Comparison of ENCODE assay signal across 8 cellular contexts in genomic region chr13:77698211-77699058, GRCh38. TPM values are rescaled to one million over a fixed set of nuclear protein-coding genes. Genes with fewer than 3 reads are reported as not detected.
A peak's percentile ranks its signal among the peaks of the same experiment; 100 is the strongest.
DNase-seq lines count a peak whose midpoint lies in the region; ATAC-seq, FAIRE-seq and TF ChIP-seq lines count a peak whose summit lies in the region.

No MANE protein-coding gene starts in this region.

- peaks cover 6% of the 10 kb centered on the region for H3K36me3 Mint-ChIP-seq in activated CD4-positive, alpha-beta T cell treated with anti-CD3 and anti-CD28 coated beads for 36 hours (ENCODE audit: low read depth)

- CTCF ChIA-PET in HEK293 (lab: Yijun Ruan, JAX) (interaction anchor here (0.7 kb wide), 1 partner anchor 34 kb away, joined by 4 read pairs; no protein-coding TSS in a partner anchor), HepG2 (lab: Yijun Ruan, JAX; ENCODE audit: low intra/inter-chr PET ratio, low total read pairs) (no interaction called here)
- CTCF ChIA-PET in activated CD4-positive, alpha-beta T cell treated with anti-CD3 and anti-CD28 coated beads for 36 hours (lab: Charles Lee) = interaction anchor here (0.6 kb wide), 1 partner anchor 22 kb away, joined by 3 read pairs; no protein-coding TSS in a partner anchor

- intact Hi-C loops in activated CD4-positive, alpha-beta T cell treated with anti-CD3 and anti-CD28 coated beads for 36 hours (cut with DNase I, micrococcal nuclease) = loop anchor here (1.0 to 5.0 kb wide), 8 partner anchors 30 to 959 kb away; partner anchors contain the start of genes CLN5 (in 2 of the 2) and OBI1 (in 1 of the 2)
- intact Hi-C loops in HepG2 (cut with micrococcal nuclease; ENCODE audit: unreplicated experiment) = loop anchor here (5.0 kb wide), 1 partner anchor 371 kb away; the partner anchor contains the start of gene MYCBP2

- no peak for TF ChIP-seq RAD21 in HepG2 (CRISPR knock-in tag; IDR thresholded peaks at IDR 0.05)

- no peaks in the 10 kb centered on the region for H3K9me3 Mint-ChIP-seq in activated CD4-positive, alpha-beta T cell treated with anti-CD3 and anti-CD28 coated beads for 36 hours (ENCODE audit: low read depth)

- DNase-seq in NB4 (ENCODE audit: low read depth) (peak; percentile 75), HepG2 (ENCODE audit: low spot score) (no peak), MV-4-11 (lab: John Stamatoyannopoulos, UW) (no peak)
- peak; percentile 64 for DNase-seq in activated CD4-positive, alpha-beta T cell treated with anti-CD3 and anti-CD28 coated beads for 36 hours
- DNase-seq in stimulated activated CD4-positive, alpha-beta T cell treated with anti-CD3 and anti-CD28 coated beads, Interleukin-4, amount 100 ng/mL, for 1 hour = peak; percentile 48

- no peaks in the 10 kb centered on the region for H3K27me3 Mint-ChIP-seq in activated CD4-positive, alpha-beta T cell treated with anti-CD3 and anti-CD28 coated beads for 36 hours

- H3K4me1 Mint-ChIP-seq in activated CD4-positive, alpha-beta T cell treated with anti-CD3 and anti-CD28 coated beads for 36 hours = peaks cover 38% of the 10 kb centered on the region

- H3K36me3 ChIP-seq in HEK293 (ENCODE audit: control insufficient read depth in 2 of 2, insufficient read depth in 1 of 2, low read length in 2 of 2) = no peaks in the 10 kb centered on the region
- H3K36me3 ChIP-seq in HepG2 (replicated peaks in 1 of 2; ENCODE audit: control insufficient read depth in 1 of 2, insufficient read depth in 2 of 2, low read length in 2 of 2) = no peaks in the 10 kb centered on the region

- TSS peak; percentile 43 for BruUV-seq in HepG2 (replicated peaks; lab: Mats Ljungman, UMichigan)

- no peaks in the 10 kb centered on the region for H3K79me2 ChIP-seq in HepG2 (ENCODE audit: insufficient read depth, low read length)

- ATAC-seq in activated CD4-positive, alpha-beta T cell treated with anti-CD3 and anti-CD28 coated beads for 36 hours = peak; percentile 60
- peak; percentile 83 for ATAC-seq in HepG2

- no peaks in the 10 kb centered on the region for H4K20me1 ChIP-seq in HepG2 (ENCODE audit: insufficient read depth, low read length)

- H2AFZ ChIP-seq in HepG2 (ENCODE audit: low read length) = no peak overlapping the region

- peak overlapping the region; percentile 89 for H3K27ac Mint-ChIP-seq in activated CD4-positive, alpha-beta T cell treated with anti-CD3 and anti-CD28 coated beads for 36 hours

- POLR2A ChIA-PET in HEK293 (lab: Yijun Ruan, JAX) (interaction anchor here (0.5 kb wide), 1 partner anchor 813 kb away, joined by 3 read pairs; no protein-coding TSS in a partner anchor), HepG2 (lab: Yijun Ruan, JAX) (interaction anchor here (0.6 kb wide), 1 partner anchor 42 kb away, joined by 4 read pairs; no protein-coding TSS in a partner anchor)
- POLR2A ChIA-PET in activated CD4-positive, alpha-beta T cell treated with anti-CD3 and anti-CD28 coated beads for 36 hours (lab: Charles Lee) = interaction anchor here (1.2 kb wide), 1 partner anchor 39 kb away, joined by 3 read pairs; no protein-coding TSS in a partner anchor

- H3K4me1 ChIP-seq in HEK293 (ENCODE audit: control insufficient read depth, insufficient read depth, low read length) = no peaks in the 10 kb centered on the region
- peaks cover under 1% of the 10 kb centered on the region for H3K4me1 ChIP-seq in HepG2 (ENCODE audit: insufficient read depth, low read length)

- no peak for TF ChIP-seq POLR2A in NB4 (IDR thresholded peaks at IDR 0.05; ENCODE audit: extremely low read depth, insufficient read length)
- no peak for TF ChIP-seq POLR2A in HepG2 (IDR thresholded peaks at IDR 0.05; ENCODE audit: insufficient read depth in 1 of 2, low read depth in 2 of 2, low read length in 2 of 2)

- H3K27ac ChIP-seq in HEK293 (ENCODE audit: extremely low read depth, low read depth, low read length) = peak overlapping the region; percentile 66; the same call in 1 of the 2 replicates
- peak overlapping the region; percentile 75 for H3K27ac ChIP-seq in cingulate gyrus (ENCODE audit: low read depth, low read length)
- H3K27ac ChIP-seq in HepG2 (ENCODE audit: extremely low read length, insufficient read depth, low read length) = no peak overlapping the region

- no peak overlapping the region for H3K9ac ChIP-seq in HepG2 (ENCODE audit: insufficient read depth, low read depth, low read length)

- H3K4me3 ChIP-seq in HEK293 (ENCODE audit: low read depth, low read length) = peak overlapping the region; percentile 75
- H3K4me3 ChIP-seq in NB4 (ENCODE audit: low read depth, low read length) = peak overlapping the region; percentile 72
- peak overlapping the region; percentile 50 to 76 (median 58) for H3K4me3 ChIP-seq in HepG2 (replicated peaks in 1 of 3; ENCODE audit: insufficient read depth in 1 of 3, low read depth in 2 of 3, low read length in 3 of 3)

- H3K9me3 ChIP-seq in HEK293 (ENCODE audit: control insufficient read depth, insufficient read depth, low read depth, low read length) (no peaks in the 10 kb centered on the region), HepG2 (ENCODE audit: low read length) (no peaks in the 10 kb centered on the region)

- H3K4me2 ChIP-seq in HepG2 (ENCODE audit: low read depth, low read length) = peak overlapping the region; percentile 96

- peaks cover 3 to 21% of the 10 kb centered on the region in 2 experiments; a peak in 3 of 5 replicates for H3K27me3 ChIP-seq in HepG2 (ENCODE audit: control insufficient read depth in 1 of 2, insufficient read depth in 2 of 2, low read length in 2 of 2)

- 4% methylated on average over 14 of the region's 74 CpGs for WGBS in HepG2 (ENCODE audit: low lambda C conversion rate)

- no peak for FAIRE-seq in HepG2 (lab: Jason Lieb, UNC)

- H3K4me3 Mint-ChIP-seq in activated CD4-positive, alpha-beta T cell treated with anti-CD3 and anti-CD28 coated beads for 36 hours = peak overlapping the region; percentile 95

- TF ChIP-seq EP300 in HepG2 (IDR thresholded peaks at IDR 0.05; ENCODE audit: low read depth in 2 of 2, low read length in 2 of 2) (no peak), HepG2 (CRISPR knock-in tag; IDR thresholded peaks at IDR 0.05; ENCODE audit: borderline replicate concordance) (no peak)

- TF ChIP-seq CTCF in GM12873 (IDR thresholded peaks at IDR 0.05; ENCODE audit: insufficient read depth, low read depth, low read length, missing control alignments) (peak; percentile 10), HEK293 (tag by site-specific recombination; IDR thresholded peaks at IDR 0.05) (no peak), NB4 (IDR thresholded peaks at IDR 0.05; ENCODE audit: low read depth, low read length) (no peak), HepG2 (CRISPR knock-in tag; IDR thresholded peaks at IDR 0.05) (no peak)

- in situ Hi-C loops in HepG2 (cut with HindIII; ENCODE audit: extremely low pct_ligation_motif_present, low pct_unique_long_range_greater_than_20kb) = no loop called here

TF ChIP-seq in HEK293, 187 proteins besides CTCF, POLR2A, EP300 and RAD21 (continues in another document):
- TF ChIP-seq BCL11A (tag by site-specific recombination; IDR thresholded peaks at IDR 0.05; ENCODE audit: low read depth) (no peak), SP7 (tag by site-specific recombination; IDR thresholded peaks at IDR 0.05) (no peak), ZNF76 (tag by site-specific recombination; IDR thresholded peaks at IDR 0.05; ENCODE audit: borderline replicate concordance, low read depth) (peak; percentile 38; the same call in 1 of the 2 replicates), ZNF624 (tag by site-specific recombination; IDR thresholded peaks at IDR 0.05) (no peak), ZNF48 (tag by site-specific recombination; IDR thresholded peaks at IDR 0.05) (no peak), ZNF174 (tag by site-specific recombination; IDR thresholded peaks at IDR 0.05) (no peak), ZBTB20 (tag by site-specific recombination; IDR thresholded peaks at IDR 0.05) (peak; percentile 29; the same call in 1 of the 2 replicates), ZBTB8A (tag by site-specific recombination; IDR thresholded peaks at IDR 0.05) (no peak)

TF ChIP-seq in HepG2, 621 proteins besides CTCF, POLR2A, EP300 and RAD21 (continues in another document):
- no peak for TF ChIP-seq SOX13 (IDR thresholded peaks at IDR 0.05)
- TF ChIP-seq SOX13 (CRISPR knock-in tag; conservative IDR thresholded peaks at IDR 0.05 in 1 of 2, IDR thresholded peaks at IDR 0.05 in 1 of 2) = no peak
- 0 out of 2 replicates have a peak, but pooled peaks have one; percentile 60 for TF ChIP-seq CBX2 (IDR thresholded peaks at IDR 0.05; ENCODE audit: low read depth, low read length)
- no peak for TF ChIP-seq CBX2 (CRISPR knock-in tag; IDR thresholded peaks at IDR 0.05; ENCODE audit: low read depth)

RNA-seq across cellular contexts. Expression of gene SLAIN1, which starts 0.9 kb away (rescaled TPM):
- total RNA-seq in activated CD4-positive, alpha-beta T cell treated with anti-CD3 and anti-CD28 coated beads for 36 hours = 10 to 100 TPM; 26.7 to 39.8 TPM
- total RNA-seq in HepG2 (2016; rRNA removed; fragmentation: Illumina TruSeq; extraction: Trizol) = 4.5 and 4.8 TPM in 2 replicates
- 8.0 and 11.8 TPM in 2 replicates for total RNA-seq in HepG2 (2016; cell fraction: cytosol; rRNA removed; fragmentation: Illumina TruSeq; extraction: Trizol; ENCODE audit: low read depth)
- 4.1 and 4.7 TPM in 2 replicates for total RNA-seq in HepG2 (2016; cell fraction: insoluble cytoplasmic fraction; rRNA removed; fragmentation: Illumina TruSeq; extraction: Trizol)
- 5.1 and 5.5 TPM in 2 replicates for total RNA-seq in HepG2 (2016; cell fraction: membrane; rRNA removed; fragmentation: Illumina TruSeq; extraction: Trizol)
- 3.3 and 4.7 TPM in 2 replicates for total RNA-seq in HepG2 (2016; cell fraction: nucleus; rRNA removed; fragmentation: Illumina TruSeq; extraction: Trizol)
- 1.2 and 1.8 TPM in 2 replicates for polyA plus RNA-seq in HepG2 (2011; rRNA removed)
- 0.78 and 1.3 TPM in 2 replicates for polyA plus RNA-seq in HepG2 (2011; cell fraction: cytosol; rRNA removed)
- polyA plus RNA-seq in HepG2 (2011; cell fraction: nucleus; rRNA removed) = 0.79 and 1.1 TPM in 2 replicates
- 0.92 and 1.4 TPM in 2 replicates for polyA plus RNA-seq in HepG2 (2012)
- 0.81 and 1.3 TPM in 2 replicates for polyA plus RNA-seq in HepG2 (2016; cell fraction: cytosol; fragmentation: Illumina TruSeq; extraction: Trizol; ENCODE audit: low read depth)
- polyA plus RNA-seq in HepG2 (2016; cell fraction: insoluble cytoplasmic fraction; fragmentation: Illumina TruSeq; extraction: Trizol; ENCODE audit: low read depth) = 5.2 and 5.8 TPM in 2 replicates
- 2.1 and 2.7 TPM in 2 replicates for polyA plus RNA-seq in HepG2 (2016; cell fraction: membrane; fragmentation: Illumina TruSeq; extraction: Trizol; ENCODE audit: low read depth)
- 3.1 and 3.3 TPM in 2 replicates for polyA plus RNA-seq in HepG2 (2016; cell fraction: nucleus; fragmentation: Illumina TruSeq; extraction: Trizol; ENCODE audit: insufficient read depth, low read depth)
- 1.9 TPM in 1 of 2 replicates, not detected in the other for polyA minus RNA-seq in HepG2 (2011; rRNA and poly(A)+ RNA removed; ENCODE audit: low replicate concordance)
- 0.89 and 1.6 TPM in 2 replicates for polyA minus RNA-seq in HepG2 (2011; cell fraction: cytosol; rRNA and poly(A)+ RNA removed)
- polyA minus RNA-seq in HepG2 (2011; cell fraction: nucleus; rRNA and poly(A)+ RNA removed) = 6.5 and 8.0 TPM in 2 replicates

Comparison
In these comparisons a context has a peak if more than half of its experiments do, and no peak if none do; other contexts are left out.
1. DNase-seq: peak in NB4 (single experiment), activated CD4-positive, alpha-beta T cell treated with anti-CD3 and anti-CD28 coated beads for 36 hours (single experiment) and stimulated activated CD4-positive, alpha-beta T cell treated with anti-CD3 and anti-CD28 coated beads, Interleukin-4, amount 100 ng/mL, for 1 hour (single experiment); none in HepG2 (single experiment) and MV-4-11 (single experiment).
2. Peak in every context shown above with its lines, with median percentiles within 50 percentile points of each other: H3K4me3 ChIP-seq.